16 cellular contexts compared by ENCODE assay signal in genomic region chr15:91898843-91899242, GRCh38. TPM values are rescaled to one million over a fixed set of nuclear protein-coding genes. Genes with fewer than 3 reads are reported as not detected.
DNase-seq lines count a peak whose midpoint lies in the region; ATAC-seq, FAIRE-seq and TF ChIP-seq lines count a peak whose summit lies in the region.
"Had no signal": no experiment of that assay in that cellular context is flagged by ENCODE, and none has a peak within 500 bp of the region (broad histone marks: within the 10 kb centered on the region; RNA-seq: fewer than 3 reads in every experiment).

No MANE protein-coding gene starts in this region.

- H3K9me3 ChIP-seq in right atrium auricular region (peaks cover 0 to 18% of the 10 kb centered on the region in 2 donors), left lung (peaks cover 0 to 6% of the 10 kb centered on the region in 2 donors), upper lobe of right lung (no peaks in the 10 kb centered on the region), HepG2 (ENCODE audit: low read length) (no peaks in the 10 kb centered on the region)
- H3K9me3 ChIP-seq: HAP-1 had no signal

- POLR2A ChIA-PET in HepG2 (lab: Yijun Ruan, JAX), result no interaction called here

- WGBS in HepG2 (ENCODE audit: low lambda C conversion rate), result 5% methylated on average over 3 of the region's 3 CpGs

- no TSS peak for BruUV-seq in HepG2 (replicated peaks; lab: Mats Ljungman, UMichigan)

- H3K4me1 ChIP-seq in right atrium auricular region (peaks cover 0 to 39% of the 10 kb centered on the region in 2 donors), left lung (peaks cover 5 to 14% of the 10 kb centered on the region in 2 donors), upper lobe of right lung (peaks cover 10% of the 10 kb centered on the region), HepG2 (ENCODE audit: insufficient read depth, low read length) (no peaks in the 10 kb centered on the region)
- H3K4me1 ChIP-seq: HAP-1 had no signal

- no peak overlapping the region for H3K9ac ChIP-seq in HepG2 (ENCODE audit: insufficient read depth, low read depth, low read length)
- H3K9ac ChIP-seq: BLaER1 treated with 17β-estradiol and CSF1 and Interleukin-3, amounts not matched to agents 10 nM and 100 nM; GM23248 had no signal

- intact Hi-C loops in Right ventricle myocardium inferior (cut with DNase I) (no loop called here), left lung (cut with DNase I) (no loop called here), upper lobe of right lung (cut with DNase I) (no loop called here), HepG2 (cut with micrococcal nuclease; ENCODE audit: unreplicated experiment) (no loop called here)

- H3K27me3 ChIP-seq in right atrium auricular region (no peaks in the 10 kb centered on the region), left lung (no peaks in the 10 kb centered on the region), upper lobe of right lung (no peaks in the 10 kb centered on the region), HepG2 (ENCODE audit: control insufficient read depth in 1 of 2, insufficient read depth in 2 of 2, low read length in 2 of 2) (no peaks in the 10 kb centered on the region; a peak in 1 of 5 replicates)
- H3K27me3 ChIP-seq: BLaER1 treated with 17β-estradiol and CSF1 and Interleukin-3, amounts not matched to agents 10 nM and 100 nM had no signal

- H3K36me3 ChIP-seq in right atrium auricular region, result no peaks in the 10 kb centered on the region
- no peaks in the 10 kb centered on the region for H3K36me3 ChIP-seq in left lung
- H3K36me3 ChIP-seq in upper lobe of right lung, result no peaks in the 10 kb centered on the region
- H3K36me3 ChIP-seq in HepG2 (replicated peaks in 1 of 2; ENCODE audit: control insufficient read depth in 1 of 2, insufficient read depth in 2 of 2, low read length in 2 of 2), result no peaks in the 10 kb centered on the region
- H3K36me3 ChIP-seq: HAP-1 had no signal

- H3K27ac ChIP-seq in right atrium auricular region (peak overlapping the region; percentile 73 to 89), angular gyrus (ENCODE audit: low read depth, low read length) (peak overlapping the region; percentile 27), left lung (no peak overlapping the region), upper lobe of right lung (no peak overlapping the region), HepG2 (ENCODE audit: extremely low read length, insufficient read depth, low read length) (no peak overlapping the region)
- H3K27ac ChIP-seq: BLaER1 treated with 17β-estradiol and CSF1 and Interleukin-3, amounts not matched to agents 10 nM and 100 nM; GM23248 had no signal

- TF ChIP-seq EP300 in HepG2 (IDR thresholded peaks at IDR 0.05; ENCODE audit: low read depth in 2 of 2, low read length in 2 of 2), result no peak
- no peak for TF ChIP-seq EP300 in HepG2 (CRISPR knock-in tag; IDR thresholded peaks at IDR 0.05; ENCODE audit: borderline replicate concordance)

- no peak for TF ChIP-seq CTCF in right atrium auricular region (IDR thresholded peaks at IDR 0.05)
- TF ChIP-seq CTCF in left lung (IDR thresholded peaks at IDR 0.05), result no peak
- TF ChIP-seq CTCF in upper lobe of right lung (IDR thresholded peaks at IDR 0.05), result no peak
- TF ChIP-seq CTCF in HepG2 (CRISPR knock-in tag; IDR thresholded peaks at IDR 0.05), result no peak

- no peak overlapping the region for H2AFZ ChIP-seq in HepG2 (ENCODE audit: low read length)
- H2AFZ ChIP-seq: GM23248 had no signal

- no peak for TF ChIP-seq POLR2A in HepG2 (IDR thresholded peaks at IDR 0.05; ENCODE audit: insufficient read depth in 1 of 2, low read depth in 2 of 2, low read length in 2 of 2)

- H3K4me3 ChIP-seq in right atrium auricular region, result no peak overlapping the region
- no peak overlapping the region for H3K4me3 ChIP-seq in left lung
- H3K4me3 ChIP-seq in upper lobe of right lung, result no peak overlapping the region
- no peak overlapping the region for H3K4me3 ChIP-seq in HepG2 (replicated peaks in 1 of 3; ENCODE audit: insufficient read depth in 1 of 3, low read depth in 2 of 3, low read length in 3 of 3)
- H3K4me3 ChIP-seq: BLaER1 treated with 17β-estradiol and CSF1 and Interleukin-3, amounts not matched to agents 10 nM and 100 nM; GM23248; HAP-1 had no signal

- FAIRE-seq in HepG2 (lab: Jason Lieb, UNC), result no peak
- FAIRE-seq: G401.6, GM12891, GM19239 had no signal

- no peak for TF ChIP-seq RAD21 in HepG2 (CRISPR knock-in tag; IDR thresholded peaks at IDR 0.05)

- no peaks in the 10 kb centered on the region for H4K20me1 ChIP-seq in HepG2 (ENCODE audit: insufficient read depth, low read length)
- H4K20me1 ChIP-seq: BLaER1 treated with 17β-estradiol and CSF1 and Interleukin-3, amounts not matched to agents 10 nM and 100 nM had no signal

- no peaks in the 10 kb centered on the region for H3K79me2 ChIP-seq in HepG2 (ENCODE audit: insufficient read depth, low read length)

- DNase-seq in right atrium auricular region (ENCODE audit: low spot score) (no peak), Right ventricle myocardium inferior (ENCODE audit: missing footprints) (no peak), left lung (no peak), upper lobe of right lung (no peak), iPS-NIHi11 (ENCODE audit: low spot score) (no peak), HepG2 (ENCODE audit: low spot score) (no peak)
- DNase-seq: Calu3; CD8-positive, alpha-beta T cell; DND-41; GM23248 had no signal

- no peak overlapping the region for H3K4me2 ChIP-seq in HepG2 (ENCODE audit: low read depth, low read length)
- H3K4me2 ChIP-seq: BLaER1 treated with 17β-estradiol and CSF1 and Interleukin-3, amounts not matched to agents 10 nM and 100 nM had no signal

- CTCF ChIA-PET in HepG2 (lab: Yijun Ruan, JAX; ENCODE audit: low intra/inter-chr PET ratio, low total read pairs), result no interaction called here

- in situ Hi-C loops in HepG2 (cut with HindIII; ENCODE audit: extremely low pct_ligation_motif_present, low pct_unique_long_range_greater_than_20kb), result no loop called here

- ATAC-seq in Right ventricle myocardium inferior (no peak), left lung (peak; percentile 61), upper lobe of right lung (peak; percentile 44), HepG2 (no peak)
- ATAC-seq: CD8-positive, alpha-beta T cell had no signal

TF ChIP-seq in HepG2, 621 proteins besides CTCF, POLR2A, EP300 and RAD21:
- no peak for TF ChIP-seq ZNF703 (CRISPR knock-in tag; IDR thresholded peaks at IDR 0.05; ENCODE audit: borderline replicate concordance)
- TF ChIP-seq HIC2 (CRISPR knock-in tag; IDR thresholded peaks at IDR 0.05; ENCODE audit: low read depth), result no peak
- TF ChIP-seq POGZ (CRISPR knock-in tag; IDR thresholded peaks at IDR 0.05), result no peak
- no peak for TF ChIP-seq JUND (CRISPR knock-in tag; IDR thresholded peaks at IDR 0.05)
- no peak for TF ChIP-seq MED13 (CRISPR knock-in tag; IDR thresholded peaks at IDR 0.05)
- TF ChIP-seq BRF2 (CRISPR knock-in tag; IDR thresholded peaks at IDR 0.05), result no peak
- no peak for TF ChIP-seq ELF4 (CRISPR knock-in tag; IDR thresholded peaks at IDR 0.05; ENCODE audit: borderline replicate concordance)
- no peak for TF ChIP-seq MTF1 (CRISPR knock-in tag; IDR thresholded peaks at IDR 0.05)

RNA-seq across cellular contexts. Expression of gene SLCO3A1, which starts 45.3 kb away (rescaled TPM):
- total RNA-seq in right atrium auricular region, result 10 to 100 TPM; 21.4 to 27.3 TPM
- total RNA-seq in Right ventricle myocardium inferior, result 45.9 TPM
- 10 to 100 TPM; 48.4 to 49.0 TPM for total RNA-seq in left lung
- 50.6 TPM for total RNA-seq in upper lobe of right lung
- total RNA-seq in HepG2 (2016; rRNA removed; fragmentation: Illumina TruSeq; extraction: Trizol), result 0.02 TPM in 1 of 2 replicates, not detected in the other
- total RNA-seq in HepG2 (2016; cell fraction: cytosol; rRNA removed; fragmentation: Illumina TruSeq; extraction: Trizol; ENCODE audit: low read depth), result 0.09 and 0.10 TPM in 2 replicates
- total RNA-seq in HepG2 (2016; cell fraction: insoluble cytoplasmic fraction; rRNA removed; fragmentation: Illumina TruSeq; extraction: Trizol), result not detected in 2 replicates
- total RNA-seq in HepG2 (2016; cell fraction: membrane; rRNA removed; fragmentation: Illumina TruSeq; extraction: Trizol), result 0.03 TPM in 1 of 2 replicates, not detected in the other
- total RNA-seq in HepG2 (2016; cell fraction: nucleus; rRNA removed; fragmentation: Illumina TruSeq; extraction: Trizol), result not detected in 2 replicates
- not detected in 2 replicates for polyA plus RNA-seq in HepG2 (2011; rRNA removed)
- polyA plus RNA-seq in HepG2 (2011; cell fraction: cytosol; rRNA removed), result not detected in 2 replicates
- polyA plus RNA-seq in HepG2 (2011; cell fraction: nucleus; rRNA removed), result not detected in 2 replicates
- not detected in 2 replicates for polyA plus RNA-seq in HepG2 (2012)
- not detected in 2 replicates for polyA plus RNA-seq in HepG2 (2016; cell fraction: cytosol; fragmentation: Illumina TruSeq; extraction: Trizol; ENCODE audit: low read depth)
- polyA plus RNA-seq in HepG2 (2016; cell fraction: insoluble cytoplasmic fraction; fragmentation: Illumina TruSeq; extraction: Trizol; ENCODE audit: low read depth), result not detected in 2 replicates
- polyA plus RNA-seq in HepG2 (2016; cell fraction: membrane; fragmentation: Illumina TruSeq; extraction: Trizol; ENCODE audit: low read depth), result not detected in 2 replicates
- polyA plus RNA-seq in HepG2 (2016; cell fraction: nucleus; fragmentation: Illumina TruSeq; extraction: Trizol; ENCODE audit: insufficient read depth, low read depth), result not detected in 2 replicates
- polyA minus RNA-seq in HepG2 (2011; rRNA and poly(A)+ RNA removed; ENCODE audit: low replicate concordance), result 97.9 TPM in 1 of 2 replicates, not detected in the other
- not detected in 2 replicates for polyA minus RNA-seq in HepG2 (2011; cell fraction: cytosol; rRNA and poly(A)+ RNA removed)
- not detected in 2 replicates for polyA minus RNA-seq in HepG2 (2011; cell fraction: nucleus; rRNA and poly(A)+ RNA removed)

Comparison
In these comparisons a context has a peak if more than half of its experiments do, and no peak if none do; other contexts are left out.
1. H3K27ac ChIP-seq: peak in right atrium auricular region (2 of 2) and angular gyrus (single experiment); none in left lung (0 of 2), upper lobe of right lung (single experiment) and HepG2 (single experiment).
2. ATAC-seq: peak in left lung (single experiment) and upper lobe of right lung (single experiment); none in Right ventricle myocardium inferior (single experiment) and HepG2 (single experiment).
3. RNA of gene SLCO3A1, which starts 45.3 kb away (total RNA-seq): 50.6 TPM in upper lobe of right lung (single experiment), 48.4 to 49.0 TPM in left lung, 45.9 TPM in Right ventricle myocardium inferior (single experiment) and 21.4 to 27.3 TPM in right atrium auricular region; 0.02 to 0.10 TPM in HepG2; every median in the first group is over 10 times any median in the second.